2 cellular contexts compared by ENCODE assay signal in the genomic region with DNA sequence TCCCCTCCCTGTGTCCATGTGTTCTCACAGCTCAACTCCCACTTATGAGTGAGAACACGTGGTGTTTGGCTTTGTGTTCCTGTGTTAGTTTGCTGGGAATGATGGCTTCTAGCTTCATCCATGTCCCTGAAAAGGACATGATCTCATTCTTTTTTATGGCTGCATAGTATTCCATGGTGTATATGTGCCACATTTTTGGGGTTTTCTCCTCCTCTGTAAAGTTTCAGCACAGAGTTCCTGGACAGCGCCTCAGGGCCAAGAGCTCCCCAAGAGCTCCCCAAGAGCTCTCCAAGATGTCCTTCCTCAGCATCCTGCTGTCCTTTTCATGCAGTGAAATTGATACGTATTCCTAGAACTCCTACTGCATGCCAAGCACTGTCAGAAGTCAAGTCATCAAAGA.
A peak's percentile ranks its signal among the peaks of the same experiment; 100 is the strongest.
TF ChIP-seq lines count a peak whose summit lies in the region.

No MANE protein-coding gene starts in this region.

TF ChIP-seq in SK-N-SH, 30 proteins besides CTCF, POLR2A, EP300 and RAD21 (continued from another document):
- TF ChIP-seq REST (IDR thresholded peaks at IDR 0.05; ENCODE audit: low read depth, low read length) (peak; percentile 80; the same call in 1 of the 2 replicates), EZH2phosphoT487 (IDR thresholded peaks at IDR 0.05; ENCODE audit: borderline replicate concordance, low read depth) (no peak)

TF ChIP-seq in SK-N-SH treated with all-trans-retinoic acid at 6 μM for 48 hours, 23 proteins besides CTCF, POLR2A, EP300 and RAD21 (continued from another document):
- TF ChIP-seq, protein P1, sequence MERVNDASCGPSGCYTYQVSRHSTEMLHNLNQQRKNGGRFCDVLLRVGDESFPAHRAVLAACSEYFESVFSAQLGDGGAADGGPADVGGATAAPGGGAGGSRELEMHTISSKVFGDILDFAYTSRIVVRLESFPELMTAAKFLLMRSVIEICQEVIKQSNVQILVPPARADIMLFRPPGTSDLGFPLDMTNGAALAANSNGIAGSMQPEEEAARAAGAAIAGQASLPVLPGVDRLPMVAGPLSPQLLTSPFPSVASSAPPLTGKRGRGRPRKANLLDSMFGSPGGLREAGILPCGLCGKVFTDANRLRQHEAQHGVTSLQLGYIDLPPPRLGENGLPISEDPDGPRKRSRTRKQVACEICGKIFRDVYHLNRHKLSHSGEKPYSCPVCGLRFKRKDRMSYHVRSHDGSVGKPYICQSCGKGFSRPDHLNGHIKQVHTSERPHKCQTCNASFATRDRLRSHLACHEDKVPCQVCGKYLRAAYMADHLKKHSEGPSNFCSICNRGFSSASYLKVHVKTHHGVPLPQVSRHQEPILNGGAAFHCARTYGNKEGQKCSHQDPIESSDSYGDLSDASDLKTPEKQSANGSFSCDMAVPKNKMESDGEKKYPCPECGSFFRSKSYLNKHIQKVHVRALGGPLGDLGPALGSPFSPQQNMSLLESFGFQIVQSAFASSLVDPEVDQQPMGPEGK (CRISPR knock-in tag; IDR thresholded peaks at IDR 0.05; ENCODE audit: borderline replicate concordance), result no peak
- no peak for TF ChIP-seq PPARA (CRISPR knock-in tag; IDR thresholded peaks at IDR 0.05; ENCODE audit: borderline replicate concordance)
- TF ChIP-seq POU6F1 (CRISPR knock-in tag; IDR thresholded peaks at IDR 0.05; ENCODE audit: borderline replicate concordance, low read depth), result no peak
- no peak for TF ChIP-seq OSR1 (CRISPR knock-in tag; IDR thresholded peaks at IDR 0.05)
- TF ChIP-seq TSHZ2 (CRISPR knock-in tag; IDR thresholded peaks at IDR 0.05), result no peak
- no peak for TF ChIP-seq ZC3H10 (CRISPR knock-in tag; IDR thresholded peaks at IDR 0.05)
- no peak for TF ChIP-seq ZNF565 (CRISPR knock-in tag; conservative IDR thresholded peaks at IDR 0.05; ENCODE audit: low read depth)
- no peak for TF ChIP-seq TCF4 (CRISPR knock-in tag; IDR thresholded peaks at IDR 0.05; ENCODE audit: borderline replicate concordance)
- no peak for TF ChIP-seq TOX (CRISPR knock-in tag; IDR thresholded peaks at IDR 0.05; ENCODE audit: borderline replicate concordance)
